In genomic region chr2:47070920-47071824, GRCh38 we compare ENCODE assay signal across 9 cellular contexts.
DNase-seq lines count a peak whose midpoint lies in the region; ATAC-seq lines count a peak whose summit lies in the region.
"Had no signal": no experiment of that assay in that cellular context is flagged by ENCODE, and none has a peak within 500 bp of the region (broad histone marks: within the 10 kb centered on the region; RNA-seq: fewer than 3 reads in every experiment).

No MANE protein-coding gene starts in this region.

- H3K4me3 Mint-ChIP-seq in activated naive CD8-positive, alpha-beta T cell treated with anti-CD3 and anti-CD28 coated beads, Interleukin-2, amount 50 U/mL, for 24 hours = peak overlapping the region; percentile 38

- H3K27me3 ChIP-seq in right cardiac atrium (ENCODE audit: control insufficient read depth, insufficient read depth) = no peaks in the 10 kb centered on the region

- peak; percentile 78 for ATAC-seq in HG02623 (IDR thresholded peaks at IDR 0.05; ENCODE audit: unreplicated experiment)
- peak; percentile 72 for ATAC-seq in activated naive CD8-positive, alpha-beta T cell treated with anti-CD3 and anti-CD28 coated beads, Interleukin-2, amount 50 U/mL, for 24 hours
- ATAC-seq in right cardiac atrium = peak; percentile 18 to 36

- H3K27me3 Mint-ChIP-seq in activated naive CD8-positive, alpha-beta T cell treated with anti-CD3 and anti-CD28 coated beads, Interleukin-2, amount 50 U/mL, for 24 hours = no peaks in the 10 kb centered on the region

- intact Hi-C loops in right cardiac atrium (cut with DNase I) = no loop called here

- H3K36me3 Mint-ChIP-seq in activated naive CD8-positive, alpha-beta T cell treated with anti-CD3 and anti-CD28 coated beads, Interleukin-2, amount 50 U/mL, for 24 hours (ENCODE audit: low read depth) = peaks cover 4% of the 10 kb centered on the region

- DNase-seq in DMS 273 (lab: John Stamatoyannopoulos, UW; ENCODE audit: unreplicated experiment) = peak; percentile 61
- DNase-seq in DMS 273 treated with DMSO at 0.1 percent for 48 hours (lab: John Stamatoyannopoulos, UW) = no peak
- DNase-seq in NOMO-1 treated with DMSO at 0.1 percent for 48 hours (lab: John Stamatoyannopoulos, UW; ENCODE audit: unreplicated experiment) = peak; percentile 79
- peak; percentile 61 for DNase-seq in activated naive CD8-positive, alpha-beta T cell treated with anti-CD3 and anti-CD28 coated beads, Interleukin-2, amount 50 U/mL, for 24 hours
- DNase-seq in right cardiac atrium = peak; percentile 84 to 91 (median 89)
- peak; percentile 23 to 56 for DNase-seq in stimulated activated CD4-positive, alpha-beta T cell treated with anti-CD3 and anti-CD28 coated beads, Interleukin-2, amount 100 ng/mL, for 24 hours
- DNase-seq in activated CD4-positive, CD25-positive, alpha-beta regulatory T cell treated with anti-CD3 and anti-CD28 coated beads, Interleukin-2, amount 50 U/mL, for 72 hours = no peak

- H3K9me3 ChIP-seq in right cardiac atrium (ENCODE audit: control insufficient read depth, low read length) = no peaks in the 10 kb centered on the region

- peaks cover 43% of the 10 kb centered on the region for H3K4me1 Mint-ChIP-seq in activated naive CD8-positive, alpha-beta T cell treated with anti-CD3 and anti-CD28 coated beads, Interleukin-2, amount 50 U/mL, for 24 hours

- no peaks in the 10 kb centered on the region for H3K9me3 Mint-ChIP-seq in activated naive CD8-positive, alpha-beta T cell treated with anti-CD3 and anti-CD28 coated beads, Interleukin-2, amount 50 U/mL, for 24 hours

- H3K27ac Mint-ChIP-seq in activated naive CD8-positive, alpha-beta T cell treated with anti-CD3 and anti-CD28 coated beads, Interleukin-2, amount 50 U/mL, for 24 hours = peak overlapping the region; percentile 72

- peaks cover 36% of the 10 kb centered on the region for H3K4me1 ChIP-seq in right cardiac atrium (ENCODE audit: control insufficient read depth, insufficient read depth, low read length)

- no peak overlapping the region for H3K4me3 ChIP-seq in right cardiac atrium (ENCODE audit: low read length)

- peak overlapping the region; percentile 57 for H3K27ac ChIP-seq in right cardiac atrium (ENCODE audit: low read length)
- H3K27ac ChIP-seq: 22Rv1 had no signal

- 67% methylated on average over 15 of the region's 15 CpGs for WGBS in right cardiac atrium

Comparison
In these comparisons a context has a peak if more than half of its experiments do, and no peak if none do; other contexts are left out.
1. DNase-seq: peak in DMS 273 (single experiment), NOMO-1 treated with DMSO at 0.1 percent for 48 hours (single experiment), activated naive CD8-positive, alpha-beta T cell treated with anti-CD3 and anti-CD28 coated beads, Interleukin-2, amount 50 U/mL, for 24 hours (single experiment), right cardiac atrium (3 of 3) and stimulated activated CD4-positive, alpha-beta T cell treated with anti-CD3 and anti-CD28 coated beads, Interleukin-2, amount 100 ng/mL, for 24 hours (2 of 2); none in DMS 273 treated with DMSO at 0.1 percent for 48 hours (single experiment) and activated CD4-positive, CD25-positive, alpha-beta regulatory T cell treated with anti-CD3 and anti-CD28 coated beads, Interleukin-2, amount 50 U/mL, for 72 hours (single experiment).
2. ATAC-seq: peak in every context shown above with its lines; median percentile 78 in HG02623; 72 in activated naive CD8-positive, alpha-beta T cell treated with anti-CD3 and anti-CD28 coated beads, Interleukin-2, amount 50 U/mL, for 24 hours; 27 in right cardiac atrium.